14 cellular contexts compared by ENCODE assay signal in genomic region chr4:146273204-146273901, GRCh38.
A peak's percentile ranks its signal among the peaks of the same experiment; 100 is the strongest.
DNase-seq lines count a peak whose midpoint lies in the region; ATAC-seq and FAIRE-seq lines count a peak whose summit lies in the region.
"Had no signal": no experiment of that assay in that cellular context is flagged by ENCODE, and none has a peak within 500 bp of the region (broad histone marks: within the 10 kb centered on the region; RNA-seq: fewer than 3 reads in every experiment).

No MANE protein-coding gene starts in this region.

- FAIRE-seq in GM18507 (lab: Jason Lieb, UNC): peak; percentile 95

- DNase-seq in GM18507 (ENCODE audit: extremely low spot score, insufficient read length, low read depth) (peak; percentile 11), activated gamma-delta T cell (lab: John Stamatoyannopoulos, UW) (no peak), D341Med (ENCODE audit: low spot score) (no peak), HCEC 1CT (no peak), SIG-M5 (lab: John Stamatoyannopoulos, UW) (no peak)
- DNase-seq: Karpas-422; left colon; occipital lobe; stimulated activated CD4-positive, alpha-beta T cell treated with anti-CD3 and anti-CD28 coated beads, Interleukin-2, amount 100 ng/mL, for 48 hours; SW 1271 had no signal

- ATAC-seq in GM19372 (IDR thresholded peaks at IDR 0.05; ENCODE audit: low read depth, unreplicated experiment) (peak; percentile 60), HG02840 (IDR thresholded peaks at IDR 0.05; ENCODE audit: low FRiP score, unreplicated experiment) (peak; percentile 70), HG03521 (IDR thresholded peaks at IDR 0.05; ENCODE audit: unreplicated experiment) (peak; percentile 71)
- ATAC-seq: GM23338, left colon had no signal
